Comparison of ENCODE assay signal across 11 cellular contexts in genomic region chr17:83082435-83082834, GRCh38. TPM values are rescaled to one million over a fixed set of nuclear protein-coding genes. Genes with fewer than 3 reads are reported as not detected.
DNase-seq lines count a peak whose midpoint lies in the region; ATAC-seq and TF ChIP-seq lines count a peak whose summit lies in the region.
"Had no signal": no experiment of that assay in that cellular context is flagged by ENCODE, and none has a peak within 500 bp of the region (broad histone marks: within the 10 kb centered on the region; RNA-seq: fewer than 3 reads in every experiment).

No MANE protein-coding gene starts in this region.

- TF ChIP-seq EP300 in transverse colon (IDR thresholded peaks at IDR 0.05; ENCODE audit: low read depth) = no peak

- peaks cover 3% of the 10 kb centered on the region for H3K79me1 ChIP-seq in mesenchymal stem cell (replicated peaks; ENCODE audit: low read length, poor library complexity, severe bottlenecking)

- H3K4me3 Mint-ChIP-seq in activated naive CD4-positive, alpha-beta T cell treated with anti-CD3 and anti-CD28 coated beads, Interleukin-2, amount 50 U/mL, for 24 hours = peak overlapping the region; percentile 77
- H3K4me3 Mint-ChIP-seq in activated naive CD8-positive, alpha-beta T cell treated with anti-CD3 and anti-CD28 coated beads, Interleukin-2, amount 10 ng/mL, durations not matched to agents 7 days and 5 days = peak overlapping the region; percentile 42

- no peaks in the 10 kb centered on the region for H3K9me3 Mint-ChIP-seq in activated naive CD4-positive, alpha-beta T cell treated with anti-CD3 and anti-CD28 coated beads, Interleukin-2, amount 50 U/mL, for 24 hours
- H3K9me3 Mint-ChIP-seq in activated naive CD8-positive, alpha-beta T cell treated with anti-CD3 and anti-CD28 coated beads, Interleukin-2, amount 10 ng/mL, durations not matched to agents 7 days and 5 days = no peaks in the 10 kb centered on the region

- H2BK12ac ChIP-seq in mesenchymal stem cell (ENCODE audit: low read length in 2 of 2) = peak overlapping the region in 1 of 2 experiments; percentile 26

- in situ Hi-C loops in transverse colon (cut with MboI; ENCODE audit: low pct_ligation_motif_present in 1 of 4, low pct_unique_long_range_greater_than_20kb in 1 of 4, low sequenced_read_pairs in 3 of 4) = no loop called here

- DNase-seq in activated naive CD4-positive, alpha-beta T cell treated with anti-CD3 and anti-CD28 coated beads, Interleukin-2, amount 50 U/mL, for 16 hours = no peak
- no peak for DNase-seq in activated naive CD8-positive, alpha-beta T cell treated with anti-CD3 and anti-CD28 coated beads, Interleukin-2, amount 10 ng/mL, durations not matched to agents 7 days and 5 days
- no peak for DNase-seq in mesenchymal stem cell
- no peak for DNase-seq in transverse colon
- DNase-seq in NCI-H2171 (lab: John Stamatoyannopoulos, UW) = no peak
- DNase-seq in head of caudate nucleus = no peak
- DNase-seq: NCI-H1694; SIG-M5; stimulated activated CD4-positive, alpha-beta T cell treated with anti-CD3 and anti-CD28 coated beads, Interleukin-2, amount 100 ng/mL, for 48 hours had no signal

- H3K36me3 Mint-ChIP-seq in activated naive CD4-positive, alpha-beta T cell treated with anti-CD3 and anti-CD28 coated beads, Interleukin-2, amount 50 U/mL, for 24 hours = no peaks in the 10 kb centered on the region
- no peaks in the 10 kb centered on the region for H3K36me3 Mint-ChIP-seq in activated naive CD8-positive, alpha-beta T cell treated with anti-CD3 and anti-CD28 coated beads, Interleukin-2, amount 10 ng/mL, durations not matched to agents 7 days and 5 days

- H3K4me2 ChIP-seq in mesenchymal stem cell (ENCODE audit: low read length, poor library complexity, severe bottlenecking) = no peak overlapping the region

- peak overlapping the region; percentile 51 for H3K27ac Mint-ChIP-seq in activated naive CD4-positive, alpha-beta T cell treated with anti-CD3 and anti-CD28 coated beads, Interleukin-2, amount 50 U/mL, for 24 hours
- H3K27ac Mint-ChIP-seq in activated naive CD8-positive, alpha-beta T cell treated with anti-CD3 and anti-CD28 coated beads, Interleukin-2, amount 10 ng/mL, durations not matched to agents 7 days and 5 days = no peak overlapping the region

- no peak overlapping the region for H4K91ac ChIP-seq in mesenchymal stem cell (ENCODE audit: low read length)

- no peak overlapping the region for H2AFZ ChIP-seq in mesenchymal stem cell (ENCODE audit: low read depth, low read length)

- H3K4me3 ChIP-seq in mesenchymal stem cell (ENCODE audit: insufficient read depth in 1 of 2, low read depth in 1 of 2, low read length in 2 of 2) = peak overlapping the region in 1 of 2 experiments; percentile 82
- peak overlapping the region in 1 of 4 donors; percentile 66 for H3K4me3 ChIP-seq in transverse colon

- no peak overlapping the region for H4K8ac ChIP-seq in mesenchymal stem cell (ENCODE audit: low read length)

- no peak for TF ChIP-seq CTCF in transverse colon (IDR thresholded peaks at IDR 0.05)

- H3K23ac ChIP-seq in mesenchymal stem cell (ENCODE audit: low read length in 2 of 2) = no peak overlapping the region

- H3K9me3 ChIP-seq in mesenchymal stem cell (ENCODE audit: control insufficient read depth, low read length) (no peaks in the 10 kb centered on the region), transverse colon (no peaks in the 10 kb centered on the region)

- H3K4me1 Mint-ChIP-seq in activated naive CD4-positive, alpha-beta T cell treated with anti-CD3 and anti-CD28 coated beads, Interleukin-2, amount 50 U/mL, for 24 hours = peaks cover 23% of the 10 kb centered on the region
- H3K4me1 Mint-ChIP-seq in activated naive CD8-positive, alpha-beta T cell treated with anti-CD3 and anti-CD28 coated beads, Interleukin-2, amount 10 ng/mL, durations not matched to agents 7 days and 5 days = peaks cover 20% of the 10 kb centered on the region

- H3K27ac ChIP-seq in mesenchymal stem cell (ENCODE audit: low read length, poor library complexity, severe bottlenecking) (no peak overlapping the region), transverse colon (peak overlapping the region; percentile 90 to 95 (median 93))

- H3K36me3 ChIP-seq in mesenchymal stem cell (ENCODE audit: control insufficient read depth in 1 of 2, insufficient read depth in 2 of 2, low read depth in 1 of 2, low read length in 2 of 2) (peaks cover 33 to 36% of the 10 kb centered on the region in 2 experiments), transverse colon (no peaks in the 10 kb centered on the region)

- no peak overlapping the region for H3K18ac ChIP-seq in mesenchymal stem cell (ENCODE audit: low read depth in 1 of 2, low read length in 2 of 2)

- H3K27me3 Mint-ChIP-seq in activated naive CD4-positive, alpha-beta T cell treated with anti-CD3 and anti-CD28 coated beads, Interleukin-2, amount 50 U/mL, for 24 hours = peaks cover 3% of the 10 kb centered on the region
- H3K27me3 Mint-ChIP-seq in activated naive CD8-positive, alpha-beta T cell treated with anti-CD3 and anti-CD28 coated beads, Interleukin-2, amount 10 ng/mL, durations not matched to agents 7 days and 5 days = peaks cover 24% of the 10 kb centered on the region

- intact Hi-C loops in transverse colon (cut with DNase I; ENCODE audit: low total_unique reads) (no loop called here), head of caudate nucleus (cut with DNase I) (no loop called here)

- no peak overlapping the region for H2BK5ac ChIP-seq in mesenchymal stem cell (ENCODE audit: low read depth, low read length, poor library complexity, severe bottlenecking)

- no peak overlapping the region for H3K14ac ChIP-seq in mesenchymal stem cell (ENCODE audit: low read length in 2 of 2)

- H2AK5ac ChIP-seq in mesenchymal stem cell (ENCODE audit: low read length, severe bottlenecking) = no peak overlapping the region

- no peak for TF ChIP-seq POLR2A in transverse colon (IDR thresholded peaks at IDR 0.05)

- no peak overlapping the region for H2BK15ac ChIP-seq in mesenchymal stem cell (ENCODE audit: low read depth, poor library complexity, severe bottlenecking)

- H3K4ac ChIP-seq in mesenchymal stem cell (ENCODE audit: low read depth in 1 of 2, low read length in 2 of 2) = no peak overlapping the region

- WGBS in mesenchymal stem cell = 97% methylated on average over 8 of the region's 9 CpGs
- 93% methylated on average over 9 of the region's 9 CpGs; no CpG with 5 or more reads in 1 of the 2 donors for WGBS in transverse colon (ENCODE audit: low coverage in 1 of 2), 2 donors

- H3K27me3 ChIP-seq in mesenchymal stem cell (ENCODE audit: control insufficient read depth in 1 of 2, insufficient read depth in 1 of 2, low read length in 2 of 2) (peaks cover 0 to 10% of the 10 kb centered on the region in 2 experiments), transverse colon (peaks cover 15% of the 10 kb centered on the region)

- H3K9ac ChIP-seq in mesenchymal stem cell (ENCODE audit: low read length) = peak overlapping the region; percentile 92

- ATAC-seq in activated naive CD8-positive, alpha-beta T cell treated with anti-CD3 and anti-CD28 coated beads, Interleukin-2, amount 10 ng/mL, durations not matched to agents 7 days and 5 days (ENCODE audit: low read depth) = no peak
- no peak for ATAC-seq in GM18861 (IDR thresholded peaks at IDR 0.05; ENCODE audit: unreplicated experiment)

- H3K4me1 ChIP-seq in mesenchymal stem cell (ENCODE audit: control insufficient read depth, insufficient read depth, low read depth, low read length) (peaks cover 63% of the 10 kb centered on the region), transverse colon (peaks cover 42 to 63% (median 54%) of the 10 kb centered on the region in 4 donors)

- no peak overlapping the region for H2BK120ac ChIP-seq in mesenchymal stem cell (ENCODE audit: low read depth, low read length)

- POLR2A ChIA-PET in activated naive CD8-positive, alpha-beta T cell treated with anti-CD3 and anti-CD28 coated beads, Interleukin-2, amount 10 ng/mL, durations not matched to agents 7 days and 5 days (lab: Charles Lee) = no interaction called here

RNA-seq across cellular contexts. Expression of gene METRNL, which starts 3.0 kb away (rescaled TPM):
- total RNA-seq in activated naive CD8-positive, alpha-beta T cell treated with anti-CD3 and anti-CD28 coated beads, Interleukin-2, amount 10 ng/mL, durations not matched to agents 7 days and 5 days = 10 to 100 TPM; 11.1 to 13.2 TPM
- polyA plus RNA-seq in mesenchymal stem cell (2013, experiment 1 of 2) = 15.1 TPM
- polyA plus RNA-seq in mesenchymal stem cell (2013, experiment 2 of 2) = 14.1 TPM
- 100 to 1,000 TPM in 2 of 4 donors, 10 to 100 TPM in 2; 46.8 to 325 (median 112) TPM for total RNA-seq in transverse colon
